8 cellular contexts compared by ENCODE assay signal in genomic region chr7:16753932-16754571, GRCh38. TPM values are rescaled to one million over a fixed set of nuclear protein-coding genes. Genes with fewer than 3 reads are reported as not detected.
DNase-seq lines count a peak whose midpoint lies in the region; ATAC-seq, FAIRE-seq and TF ChIP-seq lines count a peak whose summit lies in the region.

No MANE protein-coding gene starts in this region.

- H3K4me1 ChIP-seq in H1 (replicated peaks in 1 of 4; ENCODE audit: control insufficient read depth in 3 of 4, insufficient read depth in 4 of 4, low read length in 3 of 4) (peaks cover 2 to 9% (median 5%) of the 10 kb centered on the region in 4 experiments; a peak in 5 of 7 replicates), upper lobe of left lung (peaks cover 0 to 23% (median 4%) of the 10 kb centered on the region in 4 donors)

- no peak overlapping the region for H2BK120ac ChIP-seq in H1 (replicated peaks; ENCODE audit: low read depth, low read length)

- no peak overlapping the region for H2BK12ac ChIP-seq in H1 (ENCODE audit: low read depth, low read length)

- peak overlapping the region; percentile 36; the same call in 1 of the 2 replicates for H3K18ac ChIP-seq in H1 (ENCODE audit: extremely low read depth, low read length)

- H3K27ac ChIP-seq in H1 (ENCODE audit: low read depth, low read length) (no peak overlapping the region; the same call in 1 of the 2 replicates), upper lobe of left lung (peak overlapping the region; percentile 70 to 83 (median 78))

- 2% methylated on average over 24 of the region's 52 CpGs; no CpG with 5 or more reads in 1 of the 2 experiments for WGBS in H1 (ENCODE audit: extremely low coverage in 1 of 2, insufficient coverage in 1 of 2, insufficient read length in 1 of 2, insufficient replicate concordance in 2 of 2, low coverage in 1 of 2, low lambda C conversion rate in 2 of 2, missing lambda C conversion rate in 1 of 2), 2 experiments
- WGBS in upper lobe of left lung, 2 donors, result 1 to 2% methylated on average over 33 to 52 of the region's 52 CpGs

- no peaks in the 10 kb centered on the region for H3K36me3 Mint-ChIP-seq in T-helper 17 cell (ENCODE audit: low read depth)
- no peaks in the 10 kb centered on the region for H3K36me3 Mint-ChIP-seq in mesothelial cell of epicardium

- H3K4ac ChIP-seq in H1 (replicated peaks; ENCODE audit: insufficient read length, low read depth, low read length), result no peak overlapping the region

- POLR2A ChIA-PET in H1 (lab: Charles Lee; ENCODE audit: partially characterized antibody), result interaction anchor here (0.6 to 1.4 kb wide), 4 partner anchors 10 to 1070 kb away, joined by 3 to 5 read pairs (median 4); no protein-coding TSS in a partner anchor

- H3K4me2 ChIP-seq in H1 (ENCODE audit: insufficient read depth in 1 of 2, low read depth in 2 of 2, low read length in 2 of 2), result peak overlapping the region; percentile 90 to 97

- no peaks in the 10 kb centered on the region for H3K79me1 ChIP-seq in H1 (ENCODE audit: low read depth, low read length)

- H3K4me1 Mint-ChIP-seq in T-helper 17 cell (peaks cover 11% of the 10 kb centered on the region), mesothelial cell of epicardium (peaks cover 19% of the 10 kb centered on the region)

- H4K8ac ChIP-seq in H1 (ENCODE audit: extremely low read depth, insufficient read depth, low read length), result peak overlapping the region; percentile 96

- no peak for TF ChIP-seq RAD21 in H1 (IDR thresholded peaks at IDR 0.05 in 1 of 2, conservative IDR thresholded peaks at IDR 0.05 in 1 of 2; ENCODE audit: low read depth in 2 of 2, low read length in 2 of 2)

- H2BK15ac ChIP-seq in H1 (ENCODE audit: low read length), result peak overlapping the region; percentile 9; the same call in 1 of the 2 replicates

- peak overlapping the region; percentile 87 for H3K4me3 Mint-ChIP-seq in T-helper 17 cell
- peak overlapping the region; percentile 81 for H3K4me3 Mint-ChIP-seq in mesothelial cell of epicardium

- DNase-seq in AG08395 (ENCODE audit: low spot score) (peak; percentile 17), HuH-7 (ENCODE audit: low spot score) (peak; percentile 35), T-helper 17 cell (peak in 1 of 3 donors; percentile 3), H1 (ENCODE audit: low read depth in 1 of 2, low spot score in 2 of 2) (peak in 1 of 2 experiments; percentile 80), mesothelial cell of epicardium (ENCODE audit: low spot score in 2 of 2, unreplicated experiment in 2 of 2) (peak; percentile 36 to 67), upper lobe of left lung (peak; percentile 44 to 88), medulla oblongata (ENCODE audit: extremely low spot score) (no peak)

- no peak for TF ChIP-seq EP300 in H1 (IDR thresholded peaks at IDR 0.05; ENCODE audit: borderline replicate concordance in 1 of 2, low read depth in 2 of 2, low read length in 2 of 2)
- TF ChIP-seq EP300 in upper lobe of left lung (IDR thresholded peaks at IDR 0.05), result no peak

- H3K27me3 Mint-ChIP-seq in T-helper 17 cell (peaks cover 36% of the 10 kb centered on the region), mesothelial cell of epicardium (ENCODE audit: low read depth) (peaks cover 2% of the 10 kb centered on the region)

- no peak for FAIRE-seq in H1 (lab: Jason Lieb, UNC)

- H3K9ac ChIP-seq in H1 (replicated peaks in 1 of 4; ENCODE audit: extremely low read depth in 1 of 4, low read depth in 3 of 4, low read length in 3 of 4), result peak overlapping the region; percentile 46 to 63 (median 56)

- TF ChIP-seq POLR2A in H1 (IDR thresholded peaks at IDR 0.05; ENCODE audit: control extremely low read depth in 1 of 2, low read depth in 2 of 2, low read length in 2 of 2), result peak in 1 of 2 experiments; percentile 18; a peak in 2 of 3 replicates
- TF ChIP-seq POLR2A in upper lobe of left lung (IDR thresholded peaks at IDR 0.05), result no peak

- no peaks in the 10 kb centered on the region for H3K9me3 Mint-ChIP-seq in mesothelial cell of epicardium

- H3K4me3 ChIP-seq in H1 (ENCODE audit: extremely low read depth in 1 of 4, insufficient read depth in 2 of 4, low read depth in 3 of 4, low read length in 4 of 4), result peak overlapping the region; percentile 63 to 96 (median 83)
- H3K4me3 ChIP-seq in upper lobe of left lung, result peak overlapping the region; percentile 61 to 87 (median 74)

- H3K27ac Mint-ChIP-seq in T-helper 17 cell (no peak overlapping the region), mesothelial cell of epicardium (peak overlapping the region; percentile 91)

- H3K36me3 ChIP-seq in H1 (ENCODE audit: control insufficient read depth in 2 of 4, insufficient read depth in 4 of 4, low read length in 3 of 4) (no peaks in the 10 kb centered on the region), upper lobe of left lung (no peaks in the 10 kb centered on the region)

- CTCF ChIA-PET in H1 (lab: Charles Lee; ENCODE audit: partially characterized antibody), result interaction anchor here (1.0 to 1.1 kb wide), 2 partner anchors 47 to 324 kb away, joined by 3 read pairs; no protein-coding TSS in a partner anchor

- no peak overlapping the region for H2BK20ac ChIP-seq in H1 (ENCODE audit: low read length)

- peaks cover 4% of the 10 kb centered on the region; the same call in 1 of the 2 replicates for H3K23me2 ChIP-seq in H1 (ENCODE audit: low read depth, low read length)

- no peak for TF ChIP-seq CTCF in H1 (IDR thresholded peaks at IDR 0.05; ENCODE audit: control extremely low read depth in 1 of 3, insufficient read depth in 1 of 3, low read depth in 1 of 3, low read length in 3 of 3)
- no peak for TF ChIP-seq CTCF in mesothelial cell of epicardium (IDR thresholded peaks at IDR 0.05; ENCODE audit: unreplicated experiment)
- no peak for TF ChIP-seq CTCF in upper lobe of left lung (IDR thresholded peaks at IDR 0.05)

- H2BK5ac ChIP-seq in H1 (ENCODE audit: low read depth, low read length), result no peak overlapping the region

- H3K27me3 ChIP-seq in H1 (replicated peaks in 1 of 4; ENCODE audit: control insufficient read depth in 3 of 4, extremely low read depth in 1 of 4, insufficient read depth in 3 of 4, low read length in 3 of 4) (no peaks in the 10 kb centered on the region; a peak in 3 of 7 replicates), upper lobe of left lung (no peaks in the 10 kb centered on the region)

- H3K9me3 ChIP-seq in T-helper 17 cell (ENCODE audit: control insufficient read depth, low read length, poor library complexity, severe bottlenecking) (no peaks in the 10 kb centered on the region), H1 (ENCODE audit: insufficient read depth in 2 of 2, low read depth in 1 of 2, low read length in 1 of 2) (no peaks in the 10 kb centered on the region), upper lobe of left lung (no peaks in the 10 kb centered on the region)

- peak overlapping the region; percentile 94 for H2AFZ ChIP-seq in H1 (ENCODE audit: low read length)

- H2AK5ac ChIP-seq in H1 (ENCODE audit: low read depth, low read length), result no peak overlapping the region

- H3K14ac ChIP-seq in H1 (ENCODE audit: insufficient read length), result no peak overlapping the region

- peak overlapping the region; percentile 17 for H3K56ac ChIP-seq in H1 (replicated peaks; ENCODE audit: insufficient read length, low read depth, low read length)

- no peaks in the 10 kb centered on the region for H4K20me1 ChIP-seq in H1 (replicated peaks in 1 of 2; ENCODE audit: control insufficient read depth in 1 of 2, insufficient read depth in 2 of 2, low read length in 2 of 2)

- peak; percentile 29 for ATAC-seq in GM18498 (IDR thresholded peaks at IDR 0.05; ENCODE audit: unreplicated experiment)
- ATAC-seq in T-helper 17 cell, result peak; percentile 18
- peak; percentile 31 to 60 for ATAC-seq in upper lobe of left lung (ENCODE audit: low FRiP score in 2 of 2)

- peak overlapping the region; percentile 40 for H4K5ac ChIP-seq in H1 (ENCODE audit: insufficient read length, low read depth, low read length)

- H3K23ac ChIP-seq in H1 (ENCODE audit: insufficient read length), result no peak overlapping the region

- peaks cover 0 to 16% of the 10 kb centered on the region in 2 experiments; a peak in 2 of 4 replicates for H3K79me2 ChIP-seq in H1 (ENCODE audit: control insufficient read depth in 1 of 2, insufficient read depth in 2 of 2, low read length in 2 of 2)

- H4K91ac ChIP-seq in H1 (replicated peaks; ENCODE audit: insufficient read length, low read length), result no peak overlapping the region

TF ChIP-seq in H1, 55 proteins besides CTCF, POLR2A, EP300 and RAD21 (continues in another document):
- no peak for TF ChIP-seq CREB1 (IDR thresholded peaks at IDR 0.05)
- peak; percentile 92 for TF ChIP-seq KDM4A (IDR thresholded peaks at IDR 0.05; ENCODE audit: low read depth, low read length, severe bottlenecking)
- peak; percentile 99 for TF ChIP-seq RBBP5 (IDR thresholded peaks at IDR 0.05; ENCODE audit: borderline replicate concordance, low read depth, low read length)

RNA-seq across cellular contexts. Expression of gene TSPAN13, which starts 0.5 kb away (rescaled TPM):
- 1 to 10 TPM in 1 of 2 donors, under 1 TPM in 1; 0.42 to 1.4 TPM for total RNA-seq in T-helper 17 cell
- 28.1 and 29.9 TPM in 2 replicates for total RNA-seq in H1 (2021; fragmentation: NEBNext Ultra II Directional; extraction: Animal tissue kit (Norgen Biotek cat#: 25700))
- 11.2 and 15.3 TPM in 2 replicates for polyA plus RNA-seq in H1 (2011; rRNA removed)
- polyA plus RNA-seq in H1 (2011; cell fraction: cytosol; rRNA removed), result 22.4 TPM
- polyA plus RNA-seq in H1 (2011; cell fraction: nucleus; rRNA removed), result 4.9 TPM
- 12.4 to 30.5 TPM (median 17.0 TPM) in 4 replicates for polyA plus RNA-seq in H1 (2012, experiment 1 of 2)
- polyA plus RNA-seq in H1 (2012, experiment 2 of 2), result 9.7 TPM
- polyA plus RNA-seq in H1 (2013, experiment 1 of 2), result 29.2 TPM
- polyA plus RNA-seq in H1 (2013, experiment 2 of 2), result 34.7 TPM
- polyA minus RNA-seq in H1 (2011; rRNA and poly(A)+ RNA removed), result 7.5 and 8.8 TPM in 2 replicates
- 9.2 TPM for polyA minus RNA-seq in H1 (2011; cell fraction: cytosol; rRNA and poly(A)+ RNA removed)
- 4.7 TPM for polyA minus RNA-seq in H1 (2011; cell fraction: nucleus; rRNA and poly(A)+ RNA removed)
- 63.1 to 70.0 TPM (median 69.5 TPM) in 3 replicates for total RNA-seq in mesothelial cell of epicardium
- total RNA-seq in upper lobe of left lung, result 100 to 1,000 TPM in 4 of 6 donors, 10 to 100 TPM in 2; 16.8 to 178 (median 139) TPM

RNA-seq across cellular contexts. Expression of gene AGR2, which starts 50.7 kb away (rescaled TPM):
- not detected for total RNA-seq in T-helper 17 cell
- not detected in 2 replicates for total RNA-seq in H1 (2021; fragmentation: NEBNext Ultra II Directional; extraction: Animal tissue kit (Norgen Biotek cat#: 25700))
- polyA plus RNA-seq in H1 (2011; rRNA removed), result not detected in 2 replicates
- polyA plus RNA-seq in H1 (2011; cell fraction: cytosol; rRNA removed), result not detected
- polyA plus RNA-seq in H1 (2011; cell fraction: nucleus; rRNA removed), result not detected
- polyA plus RNA-seq in H1 (2012, experiment 1 of 2), result not detected in 4 replicates
- not detected for polyA plus RNA-seq in H1 (2012, experiment 2 of 2)
- not detected for polyA plus RNA-seq in H1 (2013, experiment 1 of 2)
- polyA plus RNA-seq in H1 (2013, experiment 2 of 2), result not detected
- polyA minus RNA-seq in H1 (2011; rRNA and poly(A)+ RNA removed), result not detected in 2 replicates
- not detected for polyA minus RNA-seq in H1 (2011; cell fraction: cytosol; rRNA and poly(A)+ RNA removed)
- polyA minus RNA-seq in H1 (2011; cell fraction: nucleus; rRNA and poly(A)+ RNA removed), result not detected
- 2.9 to 4.6 TPM (median 3.2 TPM) in 3 replicates for total RNA-seq in mesothelial cell of epicardium
- 100 to 1,000 TPM in 1 of 6 donors, 10 to 100 TPM in 4, 1 to 10 TPM in 1; 6.3 to 126 (median 44.8) TPM for total RNA-seq in upper lobe of left lung

Comparison
In these comparisons a context has a peak if more than half of its experiments do, and no peak if none do; other contexts are left out.
1. RNA of gene TSPAN13, which starts 0.5 kb away (total RNA-seq): 16.8 to 178 TPM in upper lobe of left lung, 63.1 to 70.0 TPM in mesothelial cell of epicardium and 28.1 to 29.9 TPM in H1; 0.42 to 1.4 TPM in T-helper 17 cell; every median in the first group is over 4 times any median in the second.
2. Peak in every context shown above with its lines, with median percentiles within 50 percentile points of each other: ATAC-seq.